ENCODE assay signal across 8 cellular contexts in genomic region chr17:79803997-79804855, GRCh38. TPM values are rescaled to one million over a fixed set of nuclear protein-coding genes. Genes with fewer than 3 reads are reported as not detected.
DNase-seq lines count a peak whose midpoint lies in the region; ATAC-seq and TF ChIP-seq lines count a peak whose summit lies in the region.

No MANE protein-coding gene starts in this region.

- no peak overlapping the region for H2AFZ ChIP-seq in SK-N-SH (ENCODE audit: low read depth)

- H3K36me3 ChIP-seq in SK-N-SH (replicated peaks in 1 of 2; ENCODE audit: control insufficient read depth in 1 of 2, insufficient read depth in 2 of 2, low read length in 1 of 2) (no peaks in the 10 kb centered on the region), esophagus (ENCODE audit: control insufficient read depth in 2 of 2, insufficient read depth in 2 of 2, low read length in 1 of 2) (no peaks in the 10 kb centered on the region)

- no peaks in the 10 kb centered on the region for H3K9me3 Mint-ChIP-seq in WTC11

- H3F3A ChIP-seq in SK-N-SH (replicated peaks; ENCODE audit: insufficient read depth): no peaks in the 10 kb centered on the region

- H3K9me2 ChIP-seq in SK-N-SH: no peaks in the 10 kb centered on the region

- no peak for TF ChIP-seq CTCF in SK-N-SH (IDR thresholded peaks at IDR 0.05)
- TF ChIP-seq CTCF in WTC11 (IDR thresholded peaks at IDR 0.05): no peak

- peak overlapping the region; percentile 53 for H3K4me3 Mint-ChIP-seq in WTC11

- H3K4me1 ChIP-seq in SK-N-SH (ENCODE audit: control insufficient read depth in 1 of 2, insufficient read depth in 2 of 2, low read depth in 1 of 2, low read length in 1 of 2) (peaks cover 4 to 5% of the 10 kb centered on the region in 2 experiments; a peak in 2 of 4 replicates), esophagus (ENCODE audit: control insufficient read depth in 2 of 2, insufficient read depth in 2 of 2, low read length in 1 of 2) (peaks cover 0 to 25% of the 10 kb centered on the region in 2 donors)

- no peak overlapping the region for H3K4me2 ChIP-seq in SK-N-SH

- H3K4me1 Mint-ChIP-seq in WTC11: peaks cover 62% of the 10 kb centered on the region

- H3K27ac Mint-ChIP-seq in WTC11: no peak overlapping the region

- no peaks in the 10 kb centered on the region for H3K79me2 ChIP-seq in SK-N-SH (ENCODE audit: insufficient read depth)

- no peak for TF ChIP-seq EP300 in SK-N-SH (IDR thresholded peaks at IDR 0.05; ENCODE audit: borderline replicate concordance in 1 of 2, low read depth in 1 of 2, low read length in 1 of 2)

- no peaks in the 10 kb centered on the region for H3K36me3 Mint-ChIP-seq in WTC11

- ATAC-seq in SK-N-SH treated with all-trans-retinoic acid at 6 μM for 48 hours: no peak
- ATAC-seq in HG03159 (IDR thresholded peaks at IDR 0.05; ENCODE audit: unreplicated experiment): peak; percentile 54
- no peak; the same call in 1 of the 2 replicates for ATAC-seq in WTC11
- ATAC-seq in HG03469 (IDR thresholded peaks at IDR 0.05; ENCODE audit: unreplicated experiment): no peak

- WGBS in SK-N-SH (ENCODE audit: low lambda C conversion rate): 62% methylated on average over 64 of the region's 76 CpGs
- WGBS in esophagus, 2 donors: 2 to 3% methylated on average over 67 to 76 of the region's 76 CpGs

- POLR2A ChIA-PET in SK-N-SH (lab: Yijun Ruan, JAX): no interaction called here
- POLR2A ChIA-PET in WTC11 (lab: Charles Lee): interaction anchor here (0.9 to 2.9 kb wide), 3 partner anchors 15 to 35 kb away, joined by 3 to 11 read pairs (median 3); partner anchors contain the start of gene CBX4

- DNase-seq in SK-N-SH (peak; percentile 45), WTC11 (ENCODE audit: low spot score) (peak; percentile 50), iPS-NIHi7 (ENCODE audit: extremely low spot score) (no peak)
- DNase-seq in stimulated activated CD4-positive, alpha-beta T cell treated with anti-CD3 and anti-CD28 coated beads, Interleukin-4, amount 100 ng/mL, for 48 hours (ENCODE audit: low read depth in 2 of 2): peak; percentile 63 to 74

- CTCF ChIA-PET in SK-N-SH (lab: Yijun Ruan, JAX) (interaction anchor here (1.0 to 14.7 kb wide), 5 partner anchors 26 to 204 kb away, joined by 3 to 274 read pairs (median 4); partner anchors contain the start of genes CBX2 and CBX4), WTC11 (lab: Charles Lee) (interaction anchor here (0.7 to 20.8 kb wide), 11 partner anchors 8 to 320 kb away, joined by 3 to 464 read pairs (median 6); partner anchors contain the start of gene CBX4)

- H3K27me3 ChIP-seq in SK-N-SH (ENCODE audit: insufficient read depth) (peaks cover 52% of the 10 kb centered on the region), esophagus (ENCODE audit: control insufficient read depth in 1 of 2, insufficient read depth in 2 of 2, low read length in 2 of 2) (peaks cover 5 to 67% of the 10 kb centered on the region in 2 donors)

- H3K27ac ChIP-seq in SK-N-SH (ENCODE audit: low read depth in 2 of 2, low read length in 1 of 2) (no peak overlapping the region), esophagus (ENCODE audit: low read depth in 2 of 2, low read length in 1 of 2) (no peak overlapping the region)

- H3K9ac ChIP-seq in SK-N-SH: no peak overlapping the region

- H3K4me3 ChIP-seq in SK-N-SH (ENCODE audit: low read depth in 2 of 2, low read length in 1 of 2): no peak overlapping the region
- peak overlapping the region; percentile 9 to 34 for H3K4me3 ChIP-seq in esophagus (ENCODE audit: low read depth in 1 of 2, low read length in 2 of 2)

- peaks cover 100% of the 10 kb centered on the region for H3K27me3 Mint-ChIP-seq in WTC11 (ENCODE audit: low read depth)

- H4K20me1 ChIP-seq in SK-N-SH (ENCODE audit: insufficient read depth): no peaks in the 10 kb centered on the region

- no peak for TF ChIP-seq RAD21 in SK-N-SH (IDR thresholded peaks at IDR 0.05; ENCODE audit: low read length)

- no peaks in the 10 kb centered on the region for H3K9me3 ChIP-seq in SK-N-SH
- peaks cover 2 to 16% of the 10 kb centered on the region in 2 donors for H3K9me3 ChIP-seq in esophagus (ENCODE audit: control insufficient read depth in 2 of 2, insufficient read depth in 1 of 2, low read depth in 1 of 2, low read length in 1 of 2)

TF ChIP-seq in SK-N-SH, 30 proteins besides CTCF, POLR2A, EP300 and RAD21:
- no peak for TF ChIP-seq FOXJ3 (CRISPR knock-in tag; IDR thresholded peaks at IDR 0.05)
- no peak for TF ChIP-seq POLR2AphosphoS5 (IDR thresholded peaks at IDR 0.05; ENCODE audit: low read depth, low read length)
- no peak for TF ChIP-seq IRF3 (IDR thresholded peaks at IDR 0.05; ENCODE audit: low read depth, low read length)
TF ChIP-seq in SK-N-SH: peak in this region for 0.

TF ChIP-seq in SK-N-SH treated with all-trans-retinoic acid at 6 μM for 48 hours, 23 proteins besides CTCF, POLR2A, EP300 and RAD21:
- TF ChIP-seq ZFP30 (CRISPR knock-in tag; IDR thresholded peaks at IDR 0.05) (no peak), CSRNP3 (CRISPR knock-in tag; IDR thresholded peaks at IDR 0.05) (no peak)
TF ChIP-seq in SK-N-SH treated with all-trans-retinoic acid at 6 μM for 48 hours: peak in this region for 0.

TF ChIP-seq in WTC11, 78 proteins besides CTCF, POLR2A, EP300 and RAD21 (continues in another document):
- TF ChIP-seq RELA (CRISPR knock-in tag; IDR thresholded peaks at IDR 0.05; ENCODE audit: borderline replicate concordance) (0 out of 2 replicates have a peak, but pooled peaks have one; percentile 58), PREB (CRISPR knock-in tag; IDR thresholded peaks at IDR 0.05; ENCODE audit: borderline replicate concordance) (peak; percentile 58; the same call in 1 of the 2 replicates), GABPB1 (CRISPR knock-in tag; IDR thresholded peaks at IDR 0.05) (peak; percentile 61; the same call in 1 of the 2 replicates), ZNF263 (CRISPR knock-in tag; IDR thresholded peaks at IDR 0.05; ENCODE audit: low read depth) (peak; percentile 45; the same call in 1 of the 2 replicates), ESRRA (CRISPR knock-in tag; IDR thresholded peaks at IDR 0.05; ENCODE audit: borderline replicate concordance) (no peak), MXD4 (CRISPR knock-in tag; IDR thresholded peaks at IDR 0.05; ENCODE audit: borderline replicate concordance) (no peak), ZNF121 (CRISPR knock-in tag; IDR thresholded peaks at IDR 0.05) (no peak), ELF4 (CRISPR knock-in tag; IDR thresholded peaks at IDR 0.05; ENCODE audit: low read depth) (no peak), GRHL2 (CRISPR knock-in tag; IDR thresholded peaks at IDR 0.05; ENCODE audit: insufficient replicate concordance, severe bottlenecking) (no peak), ZNF416 (CRISPR knock-in tag; IDR thresholded peaks at IDR 0.05) (no peak), NFE2L1 (CRISPR knock-in tag; IDR thresholded peaks at IDR 0.05) (no peak), CREM (CRISPR knock-in tag; IDR thresholded peaks at IDR 0.05) (no peak)

RNA-seq across cellular contexts. Expression of gene CBX8, which starts 7.3 kb away (rescaled TPM):
- polyA plus RNA-seq in SK-N-SH (2012; rRNA removed) (2.1 and 2.9 TPM in 2 replicates), esophagus (1 to 10 TPM; 2.2 to 3.2 TPM)
- polyA plus RNA-seq in SK-N-SH (2012; cell fraction: cytosol; rRNA removed): 2.0 and 2.8 TPM in 2 replicates
- 6.1 and 6.5 TPM in 2 replicates for polyA plus RNA-seq in SK-N-SH (2012; cell fraction: nucleus; rRNA removed)
- total RNA-seq in WTC11 (2021): 1.8 to 2.1 TPM (median 2.0 TPM) in 3 replicates

RNA-seq across cellular contexts. Expression of gene CBX2, which starts 26.3 kb away (rescaled TPM):
- polyA plus RNA-seq in SK-N-SH (2012; rRNA removed): 19.7 and 22.4 TPM in 2 replicates
- 9.7 and 13.6 TPM in 2 replicates for polyA plus RNA-seq in SK-N-SH (2012; cell fraction: cytosol; rRNA removed)
- 42.0 and 52.6 TPM in 2 replicates for polyA plus RNA-seq in SK-N-SH (2012; cell fraction: nucleus; rRNA removed)
- total RNA-seq in WTC11 (2021): 78.1 to 85.5 TPM (median 78.7 TPM) in 3 replicates
- polyA plus RNA-seq in esophagus: 1 to 10 TPM; 2.1 to 3.3 TPM

RNA-seq across cellular contexts. Expression of gene CBX4, which starts 35.0 kb away (rescaled TPM):
- polyA plus RNA-seq in SK-N-SH (2012; rRNA removed) (16.6 and 21.9 TPM in 2 replicates), esophagus (10 to 100 TPM; 10.7 to 15.8 TPM)
- 11.0 and 13.2 TPM in 2 replicates for polyA plus RNA-seq in SK-N-SH (2012; cell fraction: cytosol; rRNA removed)
- polyA plus RNA-seq in SK-N-SH (2012; cell fraction: nucleus; rRNA removed): 23.6 and 29.2 TPM in 2 replicates
- total RNA-seq in WTC11 (2021): 3.2 to 3.9 TPM (median 3.3 TPM) in 3 replicates

Comparison
In these comparisons a context has a peak if more than half of its experiments do, and no peak if none do; other contexts are left out.
1. H3K4me3 ChIP-seq: peak in esophagus (2 of 2); none in SK-N-SH (0 of 2).
2. Of the 6 proteins assayed by ChIP-seq in both WTC11 and SK-N-SH: peak only in WTC11: MAX; only in SK-N-SH: none; in both: none; in neither: 5.